Comparison of ENCODE assay signal across 8 cellular contexts in genomic region chr17:1516403-1517161, GRCh38. TPM values are rescaled to one million over a fixed set of nuclear protein-coding genes. Genes with fewer than 3 reads are reported as not detected.
DNase-seq lines count a peak whose midpoint lies in the region; ATAC-seq and TF ChIP-seq lines count a peak whose summit lies in the region.

Gene INPP5K, minus strand, starts transcription at chr17:1516612. Its CDS starts 113 bp downstream, at chr17:1516499.

- peaks cover 36% of the 10 kb centered on the region for H3K4me1 Mint-ChIP-seq in activated T-cell treated with anti-CD3 and anti-CD28 coated beads, Interleukin-2, amount 50 U/mL, for 72 hours (ENCODE audit: low read depth)

- H3K79me2 ChIP-seq in DND-41 (ENCODE audit: insufficient read depth, low read length) (peaks cover 51% of the 10 kb centered on the region), KMS-11 (ENCODE audit: insufficient read depth, low read depth) (no peaks in the 10 kb centered on the region; the same call in 1 of the 2 replicates)

- H3K36me3 Mint-ChIP-seq in activated T-cell treated with anti-CD3 and anti-CD28 coated beads, Interleukin-2, amount 50 U/mL, for 72 hours (ENCODE audit: insufficient read depth in 2 of 2) = peaks cover 0 to 3% of the 10 kb centered on the region in 2 donors

- DNase-seq in DND-41 = peak; percentile 98
- peak; percentile 97 to 99 (median 99) for DNase-seq in Peyer's patch
- peak; percentile 98 to 99 for DNase-seq in activated T-cell treated with anti-CD3 and anti-CD28 coated beads, Interleukin-2, amount 50 U/mL, for 72 hours
- peak; percentile 99 for DNase-seq in esophagus muscularis mucosa (ENCODE audit: extremely low spot score)
- peak; percentile 98 for DNase-seq in myocyte (ENCODE audit: low read depth)
- peak; percentile 96 to 97 for DNase-seq in stimulated activated CD8-positive, alpha-beta memory T cell treated with anti-CD3 and anti-CD28 coated beads, Interleukin-7, amount 100 ng/mL, for 48 hours (ENCODE audit: extremely low read depth in 1 of 2, low read depth in 1 of 2)

- intact Hi-C loops in esophagus muscularis mucosa (cut with DNase I) = loop anchor here (5.0 kb wide), 2 partner anchors 64 to 239 kb away; partner anchors contain the start of gene TRARG1

- H3K9me3 ChIP-seq in DND-41 (ENCODE audit: insufficient read depth, low read length, severe bottlenecking) (no peaks in the 10 kb centered on the region), Peyer's patch (no peaks in the 10 kb centered on the region), esophagus muscularis mucosa (no peaks in the 10 kb centered on the region)

- H4K20me1 ChIP-seq in DND-41 (ENCODE audit: insufficient read depth, low read length) = peaks cover 12% of the 10 kb centered on the region
- H4K20me1 ChIP-seq in KMS-11 (ENCODE audit: insufficient read depth) = no peaks in the 10 kb centered on the region

- H3K9ac ChIP-seq in DND-41 (ENCODE audit: low read depth, low read length) = peak within 1 kb of the TSS; percentile 89
- H3K9ac ChIP-seq in KMS-11 = peak within 1 kb of the TSS; percentile 57; the same call in 1 of the 2 replicates

- H3K27me3 ChIP-seq in DND-41 (ENCODE audit: insufficient read depth, low read length, poor library complexity) (no peaks in the 10 kb centered on the region), KMS-11 (ENCODE audit: insufficient read depth, low read depth) (no peaks in the 10 kb centered on the region), Peyer's patch (no peaks in the 10 kb centered on the region), esophagus muscularis mucosa (no peaks in the 10 kb centered on the region)

- under 1% methylated on average over 41 of the region's 90 CpGs for WGBS in esophagus muscularis mucosa

- H2AFZ ChIP-seq in DND-41 (ENCODE audit: low read depth, low read length) = peak within 1 kb of the TSS; percentile 98
- H2AFZ ChIP-seq in KMS-11 (ENCODE audit: low read depth) = peak within 1 kb of the TSS; percentile 47

- peak within 1 kb of the TSS; percentile 92 for H3K27ac ChIP-seq in DND-41 (ENCODE audit: low read length)
- H3K27ac ChIP-seq in KMS-11 = peak within 1 kb of the TSS; percentile 20; the same call in 1 of the 2 replicates
- peak within 1 kb of the TSS; percentile 93 to 94 (median 93) for H3K27ac ChIP-seq in Peyer's patch
- peak within 1 kb of the TSS; percentile 94 to 98 (median 96) for H3K27ac ChIP-seq in esophagus muscularis mucosa (replicated peaks in 1 of 4)

- H3K36me3 ChIP-seq in DND-41 (ENCODE audit: insufficient read depth, low read length) (peaks cover 60% of the 10 kb centered on the region), KMS-11 (ENCODE audit: insufficient read depth) (no peaks in the 10 kb centered on the region), Peyer's patch (peaks cover 0 to 33% (median 0%) of the 10 kb centered on the region in 3 donors), esophagus muscularis mucosa (peaks cover 13 to 63% (median 35%) of the 10 kb centered on the region in 4 donors)

- peak within 1 kb of the TSS; percentile 89 to 95 for H3K4me3 Mint-ChIP-seq in activated T-cell treated with anti-CD3 and anti-CD28 coated beads, Interleukin-2, amount 50 U/mL, for 72 hours

- TF ChIP-seq POLR2A in Peyer's patch (IDR thresholded peaks at IDR 0.05) (peak; percentile 85 to 87), esophagus muscularis mucosa (IDR thresholded peaks at IDR 0.05; ENCODE audit: low read depth) (peak; percentile 56)

- H3K4me2 ChIP-seq in DND-41 (ENCODE audit: insufficient read depth, low read length) (peak within 1 kb of the TSS; percentile 76), KMS-11 (peak within 1 kb of the TSS; percentile 79)

- H3K4me1 ChIP-seq in DND-41 (ENCODE audit: insufficient read depth, low read length) = peaks cover 32% of the 10 kb centered on the region
- H3K4me1 ChIP-seq in KMS-11 (ENCODE audit: low read depth, poor library complexity, severe bottlenecking) = peaks cover 6% of the 10 kb centered on the region
- H3K4me1 ChIP-seq in Peyer's patch = peaks cover 0 to 34% (median 12%) of the 10 kb centered on the region in 4 donors
- H3K4me1 ChIP-seq in esophagus muscularis mucosa = peaks cover 46 to 56% (median 54%) of the 10 kb centered on the region in 4 donors

- ATAC-seq in DND-41 (ENCODE audit: insufficient read depth, low read depth) (peak; percentile 95), GM21737 (IDR thresholded peaks at IDR 0.05; ENCODE audit: unreplicated experiment) (peak; percentile 85)
- ATAC-seq in activated T-cell treated with anti-CD3 and anti-CD28 coated beads, Interleukin-2, amount 50 U/mL, for 72 hours (replicated peaks in 1 of 2) = peak; percentile 95

- H3K4me3 ChIP-seq in DND-41 (ENCODE audit: low read depth in 1 of 2, low read length in 2 of 2) = peak within 1 kb of the TSS; percentile 85 to 99
- H3K4me3 ChIP-seq in KMS-11 (IDR thresholded peaks at IDR 0.05; ENCODE audit: insufficient read depth, low read depth, low read length) = no peak within 1 kb of the TSS
- peak within 1 kb of the TSS; percentile 83 to 88 (median 84) for H3K4me3 ChIP-seq in Peyer's patch
- peak within 1 kb of the TSS; percentile 84 to 94 (median 90) for H3K4me3 ChIP-seq in esophagus muscularis mucosa

- no peak for TF ChIP-seq EP300 in esophagus muscularis mucosa (IDR thresholded peaks at IDR 0.05)

- no peak for TF ChIP-seq CTCF in DND-41 (IDR thresholded peaks at IDR 0.05; ENCODE audit: borderline replicate concordance, extremely low read depth, low read length, poor library complexity, severe bottlenecking)
- TF ChIP-seq CTCF in KMS-11 (conservative IDR thresholded peaks at IDR 0.05; ENCODE audit: low read depth, low read length) = no peak
- TF ChIP-seq CTCF in Peyer's patch (IDR thresholded peaks at IDR 0.05) = peak in 3 of 6 experiments; percentile 18 to 33 (median 30)
- peak in 1 of 3 experiments; percentile 4 for TF ChIP-seq CTCF in esophagus muscularis mucosa (IDR thresholded peaks at IDR 0.05)

- no peaks in the 10 kb centered on the region for H3K9me3 Mint-ChIP-seq in activated T-cell treated with anti-CD3 and anti-CD28 coated beads, Interleukin-2, amount 50 U/mL, for 72 hours

- no peaks in the 10 kb centered on the region for H3K27me3 Mint-ChIP-seq in activated T-cell treated with anti-CD3 and anti-CD28 coated beads, Interleukin-2, amount 50 U/mL, for 72 hours (ENCODE audit: low read depth)

- H3K27ac Mint-ChIP-seq in activated T-cell treated with anti-CD3 and anti-CD28 coated beads, Interleukin-2, amount 50 U/mL, for 72 hours = peak within 1 kb of the TSS; percentile 93

RNA-seq across cellular contexts. Expression of gene INPP5K, which starts in this region (rescaled TPM):
- total RNA-seq in Peyer's patch (100 to 1,000 TPM in 1 of 4 donors, 10 to 100 TPM in 3; 60.9 to 163 (median 64.7) TPM), esophagus muscularis mucosa (10 to 100 TPM; 62.0 to 89.3 (median 76.1) TPM), myocyte (47.2 and 71.4 TPM in 2 replicates)
- 10 to 100 TPM; 48.4 to 51.2 TPM for total RNA-seq in activated T-cell treated with anti-CD3 and anti-CD28 coated beads, Interleukin-2, amount 50 U/mL, for 72 hours
- polyA plus RNA-seq in myocyte (2012) = 57.7 TPM

Comparison
In these comparisons a context has a peak if more than half of its experiments do, and no peak if none do; other contexts are left out.
1. H3K27ac ChIP-seq: peak in every context shown above with its lines; median percentile 96 in esophagus muscularis mucosa; 93 in Peyer's patch; 92 in DND-41; 20 in KMS-11.